In the genomic region with DNA sequence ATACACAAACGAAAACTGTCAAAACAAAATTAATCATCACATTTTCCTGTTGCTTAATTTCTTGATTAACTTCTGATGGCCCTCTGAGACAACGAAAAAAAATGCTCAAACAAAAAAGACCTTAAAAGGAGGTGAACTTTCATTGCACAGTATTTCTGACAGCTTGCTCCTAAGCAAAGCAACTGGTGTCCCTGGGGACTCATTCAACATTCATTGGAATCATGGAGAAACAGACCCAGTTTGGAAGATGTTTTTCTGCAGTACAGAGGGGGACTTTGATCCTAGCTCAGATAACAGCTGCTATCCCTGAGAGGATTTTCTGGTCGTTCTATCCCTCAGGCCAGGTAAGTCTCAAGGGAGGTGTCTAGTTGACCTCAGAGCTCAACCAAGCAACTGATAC, we compare ENCODE assay signal across 17 cellular contexts.
"Had no signal": no experiment of that assay in that cellular context is flagged by ENCODE, and none has a peak within 500 bp of the region (broad histone marks: within the 10 kb centered on the region; RNA-seq: fewer than 3 reads in every experiment).

No MANE protein-coding gene starts in this region.

- H3K9me3 ChIP-seq: prostate gland had no signal

- H3K27ac ChIP-seq: prostate gland had no signal

- H3K4me3 ChIP-seq: prostate gland, smooth muscle cell had no signal

- H3K4me2 ChIP-seq: smooth muscle cell had no signal

- H3K36me3 ChIP-seq: prostate gland had no signal

- H3K4me1 ChIP-seq: prostate gland had no signal

- DNase-seq: activated CD4-positive, alpha-beta memory T cell treated with anti-CD3 and anti-CD28 coated beads for 36 hours; activated CD4-positive, alpha-beta T cell treated with anti-CD3 and anti-CD28 coated beads for 36 hours; activated effector memory CD4-positive, alpha-beta T cell treated with Interleukin-2 at 50 U/mL for 16 hours; activated naive CD4-positive, alpha-beta T cell treated with anti-CD3 and anti-CD28 coated beads, Interleukin-2, amount 50 U/mL, for 16 hours; activated T-cell treated with anti-CD3 and anti-CD28 coated beads, Interleukin-2, amount 50 U/mL, for 4 hours; effector memory CD4-positive, alpha-beta T cell; foreskin fibroblast; hippocampal formation; kidney; left ventricle myocardium superior; mesenchymal stem cell; occipital lobe; right cardiac atrium; stimulated activated naive CD8-positive, alpha-beta T cell treated with anti-CD3 and anti-CD28 coated beads, Interleukin-15, Interleukin-2, amounts not matched to agents 100 U/mL and 50 U/mL, for 24 hours; trophoblast cell had no signal
